1 cellular context compared by ENCODE assay signal in the genomic region with DNA sequence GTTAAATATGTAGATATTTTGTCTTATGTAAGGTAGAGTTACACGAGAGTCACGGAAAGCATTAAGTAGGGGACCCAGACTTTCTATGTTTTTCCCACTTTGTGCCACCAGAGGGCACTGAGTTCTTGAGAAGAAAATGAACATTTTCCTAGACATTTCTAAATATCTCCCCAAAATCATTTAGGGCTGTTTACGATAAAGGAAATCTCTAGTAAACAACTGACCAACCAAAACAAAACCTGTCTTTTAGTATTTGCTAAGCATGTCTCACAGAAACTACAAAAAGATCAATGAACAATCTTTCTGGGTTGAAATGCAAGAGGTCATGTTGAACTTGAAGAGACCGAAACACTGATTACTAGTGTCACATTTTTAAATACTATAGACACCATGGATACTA.
A peak's percentile ranks its signal among the peaks of the same experiment; 100 is the strongest.
TF ChIP-seq lines count a peak whose summit lies in the region.

No MANE protein-coding gene starts in this region.

TF ChIP-seq in GM12878, 131 proteins besides CTCF, POLR2A, EP300 and RAD21:
- TF ChIP-seq SREBF2 (IDR thresholded peaks at IDR 0.05; ENCODE audit: low read length) (no peak), SMC3 (IDR thresholded peaks at IDR 0.05; ENCODE audit: borderline replicate concordance, low read length) (peak; percentile 41; the same call in 1 of the 2 replicates)
TF ChIP-seq in GM12878: peak in this region for 1.
